ENCODE assay signal across 26 cellular contexts in the genomic region with DNA sequence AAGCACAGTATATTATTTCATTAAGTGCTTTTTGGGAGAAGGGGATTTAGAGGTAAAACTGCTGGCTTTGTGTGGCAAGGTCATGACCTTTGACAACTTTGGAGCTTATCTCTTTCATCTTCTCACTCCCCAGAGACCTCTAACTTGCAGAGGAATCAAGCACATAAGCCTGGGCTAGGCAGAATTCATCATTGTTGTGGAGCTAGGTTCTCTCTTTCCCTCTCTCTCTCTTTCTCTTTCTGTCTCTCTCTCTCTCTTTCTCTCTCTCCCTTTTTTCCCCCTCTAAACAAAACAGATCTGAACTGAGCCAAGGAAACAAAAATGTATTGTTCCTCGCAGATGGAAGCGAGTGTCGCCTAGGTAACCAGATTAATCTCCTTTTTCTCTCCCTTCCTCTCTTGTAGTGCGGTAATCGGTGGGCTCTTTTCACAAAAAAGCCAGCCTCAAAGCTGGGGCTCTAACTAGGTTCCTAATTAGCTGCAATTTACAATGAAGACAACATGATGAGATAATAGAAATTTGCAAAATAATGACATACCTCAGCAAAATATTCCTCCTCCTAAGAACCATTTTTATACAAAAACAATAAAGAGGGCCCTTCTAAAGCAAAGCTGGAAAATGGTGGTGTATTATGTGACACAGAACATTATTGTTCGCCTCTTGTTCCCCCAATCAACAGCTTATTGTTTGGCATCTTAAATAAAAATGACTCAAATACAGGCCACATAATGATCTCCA.
DNase-seq lines count a peak whose midpoint lies in the region; ATAC-seq, FAIRE-seq and TF ChIP-seq lines count a peak whose summit lies in the region.
"Had no signal": no experiment of that assay in that cellular context is flagged by ENCODE, and none has a peak within 500 bp of the region (broad histone marks: within the 10 kb centered on the region; RNA-seq: fewer than 3 reads in every experiment).

No MANE protein-coding gene starts in this region.

- no peak overlapping the region for H3K9ac ChIP-seq in H1 (replicated peaks in 1 of 4; ENCODE audit: extremely low read depth in 1 of 4, low read depth in 3 of 4, low read length in 3 of 4)
- H3K9ac ChIP-seq in neural progenitor cell: no peak overlapping the region
- H3K9ac ChIP-seq: BLaER1 treated with 17β-estradiol and CSF1 and Interleukin-3, amounts not matched to agents 10 nM and 100 nM; parathyroid adenoma had no signal

- H3K36me3 ChIP-seq in GM23338 (ENCODE audit: insufficient read depth) (no peaks in the 10 kb centered on the region), H1 (ENCODE audit: control insufficient read depth in 2 of 4, insufficient read depth in 4 of 4, low read length in 3 of 4) (no peaks in the 10 kb centered on the region), neural progenitor cell (no peaks in the 10 kb centered on the region)
- H3K36me3 ChIP-seq: BLaER1 treated with 17β-estradiol and CSF1 and Interleukin-3, amounts not matched to agents 10 nM and 100 nM; Peyer's patch; SJSA1; vagina had no signal

- H3K4me1 Mint-ChIP-seq in GM23338: peaks cover 6% of the 10 kb centered on the region; the same call in 2 of the 3 replicates
- H3K4me1 Mint-ChIP-seq in neural progenitor cell: peaks cover 41% of the 10 kb centered on the region
- no peaks in the 10 kb centered on the region for H3K4me1 Mint-ChIP-seq in chondrocyte (ENCODE audit: low read depth)
- H3K4me1 Mint-ChIP-seq: activated CD4-positive, alpha-beta T cell treated with anti-CD3 and anti-CD28 coated beads, Interleukin-2, amount 10 ng/mL, durations not matched to agents 24 days and 14 days; T-helper 17 cell had no signal

- H2BK12ac ChIP-seq in H1 (ENCODE audit: low read depth, low read length): no peak overlapping the region

- FAIRE-seq in H1 (lab: Jason Lieb, UNC): no peak
- FAIRE-seq: kidney had no signal

- no peak overlapping the region for H3K14ac ChIP-seq in H1 (ENCODE audit: insufficient read length)

- DNase-seq in GM23338 (ENCODE audit: low spot score) (peak; percentile 16), NCI-H748 treated with DMSO at 0.1 percent for 48 hours (lab: John Stamatoyannopoulos, UW) (peak; percentile 42), H1 (ENCODE audit: low read depth in 1 of 2, low spot score in 2 of 2) (no peak), neural progenitor cell (ENCODE audit: low spot score) (peak; percentile 89), middle frontal gyrus (ENCODE audit: extremely low spot score, low spot score) (no peak), chondrocyte (ENCODE audit: low spot score) (no peak), NCI-H524 (lab: John Stamatoyannopoulos, UW) (no peak)
- DNase-seq: activated CD4-positive, alpha-beta T cell treated with anti-CD3 and anti-CD28 coated beads, Interleukin-2, amount 10 ng/mL, durations not matched to agents 24 days and 14 days; activated naive CD4-positive, alpha-beta T cell treated with anti-CD3 and anti-CD28 coated beads, Interleukin-2, amount 50 U/mL, for 16 hours; Calu3; central memory CD4-positive, alpha-beta T cell; effector CD4-positive, alpha-beta T cell; foreskin keratinocyte; HCEC 1CT; KG1; kidney; NCI-H187; NCI-H446 treated with DMSO at 0.1 percent for 48 hours; Peyer's patch; T-helper 17 cell had no signal

- no peak overlapping the region for H4K91ac ChIP-seq in H1 (replicated peaks; ENCODE audit: insufficient read length, low read length)

- H3K36me3 Mint-ChIP-seq in GM23338 (ENCODE audit: low read depth): no peaks in the 10 kb centered on the region
- H3K36me3 Mint-ChIP-seq in neural progenitor cell: peaks cover 14% of the 10 kb centered on the region
- no peaks in the 10 kb centered on the region for H3K36me3 Mint-ChIP-seq in chondrocyte (ENCODE audit: low read depth)

- H3K56ac ChIP-seq in H1 (replicated peaks; ENCODE audit: insufficient read length, low read depth, low read length): no peak overlapping the region

- no peak overlapping the region for H2BK20ac ChIP-seq in H1 (ENCODE audit: low read length)

- no peak overlapping the region for H2BK120ac ChIP-seq in H1 (replicated peaks; ENCODE audit: low read depth, low read length)

- H3K4me2 ChIP-seq in GM23338 (no peak overlapping the region), H1 (ENCODE audit: insufficient read depth in 1 of 2, low read depth in 2 of 2, low read length in 2 of 2) (no peak overlapping the region; a peak in 1 of 4 replicates), neural progenitor cell (peak overlapping the region; percentile 71)
- H3K4me2 ChIP-seq: BLaER1 treated with 17β-estradiol and CSF1 and Interleukin-3, amounts not matched to agents 10 nM and 100 nM had no signal

- WGBS in H1 (ENCODE audit: extremely low coverage in 1 of 2, insufficient coverage in 1 of 2, insufficient read length in 1 of 2, insufficient replicate concordance in 2 of 2, low coverage in 1 of 2, low lambda C conversion rate in 2 of 2, missing lambda C conversion rate in 1 of 2), 2 experiments: 17% methylated on average over 6 of the region's 6 CpGs; no CpG with 5 or more reads in 1 of the 2 experiments

- H4K20me1 ChIP-seq in GM23338 (replicated peaks; ENCODE audit: insufficient read depth) (no peaks in the 10 kb centered on the region; the same call in 1 of the 2 replicates), H1 (replicated peaks in 1 of 2; ENCODE audit: control insufficient read depth in 1 of 2, insufficient read depth in 2 of 2, low read length in 2 of 2) (no peaks in the 10 kb centered on the region), neural progenitor cell (ENCODE audit: low read depth) (no peaks in the 10 kb centered on the region)
- H4K20me1 ChIP-seq: BLaER1 treated with 17β-estradiol and CSF1 and Interleukin-3, amounts not matched to agents 10 nM and 100 nM had no signal

- H3K9me3 Mint-ChIP-seq in GM23338 (no peaks in the 10 kb centered on the region), neural progenitor cell (peaks cover 11% of the 10 kb centered on the region), chondrocyte (ENCODE audit: low read depth) (no peaks in the 10 kb centered on the region)
- H3K9me3 Mint-ChIP-seq: activated CD4-positive, alpha-beta T cell treated with anti-CD3 and anti-CD28 coated beads, Interleukin-2, amount 10 ng/mL, durations not matched to agents 24 days and 14 days had no signal

- no peak overlapping the region for H2AK5ac ChIP-seq in H1 (ENCODE audit: low read depth, low read length)

- H3K9me3 ChIP-seq in H1 (ENCODE audit: insufficient read depth in 2 of 2, low read depth in 1 of 2, low read length in 1 of 2): no peaks in the 10 kb centered on the region
- no peaks in the 10 kb centered on the region for H3K9me3 ChIP-seq in neural progenitor cell (ENCODE audit: low read depth)
- H3K9me3 ChIP-seq: BLaER1 treated with 17β-estradiol and CSF1 and Interleukin-3, amounts not matched to agents 10 nM and 100 nM; Peyer's patch; SJSA1; vagina had no signal

- no peak overlapping the region for H4K8ac ChIP-seq in H1 (ENCODE audit: extremely low read depth, insufficient read depth, low read length)

- H3K18ac ChIP-seq in H1 (ENCODE audit: extremely low read depth, low read length): no peak overlapping the region

- H3K4me1 ChIP-seq in GM23338 (ENCODE audit: insufficient read depth): peaks cover 8% of the 10 kb centered on the region; the same call in 1 of the 2 replicates
- H3K4me1 ChIP-seq in H1 (replicated peaks in 1 of 4; ENCODE audit: control insufficient read depth in 3 of 4, insufficient read depth in 4 of 4, low read length in 3 of 4): peaks cover 0 to 4% (median 0%) of the 10 kb centered on the region in 4 experiments; a peak in 3 of 7 replicates
- peaks cover 56% of the 10 kb centered on the region for H3K4me1 ChIP-seq in neural progenitor cell
- H3K4me1 ChIP-seq: BLaER1 treated with 17β-estradiol and CSF1 and Interleukin-3, amounts not matched to agents 10 nM and 100 nM; foreskin keratinocyte; parathyroid adenoma; Peyer's patch; SJSA1; vagina had no signal

- no peak overlapping the region for H2BK5ac ChIP-seq in H1 (ENCODE audit: low read depth, low read length)

- no peaks in the 10 kb centered on the region for H3K23me2 ChIP-seq in H1 (ENCODE audit: low read depth, low read length)

- H3K27me3 Mint-ChIP-seq in GM23338 (ENCODE audit: insufficient read depth, low read depth, poor library complexity): peaks cover 35% of the 10 kb centered on the region
- H3K27me3 Mint-ChIP-seq in neural progenitor cell (ENCODE audit: insufficient read depth, low read depth): peaks cover 3% of the 10 kb centered on the region
- no peaks in the 10 kb centered on the region for H3K27me3 Mint-ChIP-seq in chondrocyte (ENCODE audit: low read depth)
- H3K27me3 Mint-ChIP-seq: activated CD4-positive, alpha-beta T cell treated with anti-CD3 and anti-CD28 coated beads, Interleukin-2, amount 10 ng/mL, durations not matched to agents 24 days and 14 days; T-helper 17 cell had no signal

- TF ChIP-seq RAD21 in H1 (IDR thresholded peaks at IDR 0.05 in 1 of 2, conservative IDR thresholded peaks at IDR 0.05 in 1 of 2; ENCODE audit: low read depth in 2 of 2, low read length in 2 of 2): no peak

- H4K5ac ChIP-seq in H1 (ENCODE audit: insufficient read length, low read depth, low read length): no peak overlapping the region

- H3K27me3 ChIP-seq in GM23338 (ENCODE audit: insufficient read depth) (peaks cover 44% of the 10 kb centered on the region), H1 (replicated peaks in 1 of 4; ENCODE audit: control insufficient read depth in 3 of 4, extremely low read depth in 1 of 4, insufficient read depth in 3 of 4, low read length in 3 of 4) (peaks cover 15 to 34% (median 21%) of the 10 kb centered on the region in 4 experiments), neural progenitor cell (no peaks in the 10 kb centered on the region)
- H3K27me3 ChIP-seq: BLaER1 treated with 17β-estradiol and CSF1 and Interleukin-3, amounts not matched to agents 10 nM and 100 nM; foreskin keratinocyte; Peyer's patch; SJSA1; vagina had no signal

- H2BK15ac ChIP-seq in H1 (ENCODE audit: low read length): no peak overlapping the region

- POLR2A ChIA-PET in H1 (lab: Charles Lee; ENCODE audit: partially characterized antibody): no interaction called here

- H3K79me2 ChIP-seq in GM23338 (replicated peaks; ENCODE audit: insufficient read depth): no peaks in the 10 kb centered on the region
- H3K79me2 ChIP-seq in H1 (ENCODE audit: control insufficient read depth in 1 of 2, insufficient read depth in 2 of 2, low read length in 2 of 2): no peaks in the 10 kb centered on the region
- H3K79me2 ChIP-seq in neural progenitor cell (ENCODE audit: low read depth): no peaks in the 10 kb centered on the region
- H3K79me2 ChIP-seq: parathyroid adenoma had no signal

- H3K4me3 Mint-ChIP-seq in GM23338: no peak overlapping the region
- peak overlapping the region; percentile 55 for H3K4me3 Mint-ChIP-seq in neural progenitor cell
- H3K4me3 Mint-ChIP-seq in chondrocyte (ENCODE audit: unreplicated experiment): no peak overlapping the region
- H3K4me3 Mint-ChIP-seq: activated CD4-positive, alpha-beta T cell treated with anti-CD3 and anti-CD28 coated beads, Interleukin-2, amount 10 ng/mL, durations not matched to agents 24 days and 14 days; T-helper 17 cell had no signal

- no peak for TF ChIP-seq POLR2A in H1 (IDR thresholded peaks at IDR 0.05; ENCODE audit: control extremely low read depth in 1 of 2, low read depth in 2 of 2, low read length in 2 of 2)

- H3K4me3 ChIP-seq in GM23338: no peak overlapping the region
- no peak overlapping the region for H3K4me3 ChIP-seq in H1 (ENCODE audit: extremely low read depth in 1 of 4, insufficient read depth in 2 of 4, low read depth in 3 of 4, low read length in 4 of 4)
- peak overlapping the region; percentile 13 for H3K4me3 ChIP-seq in neural progenitor cell
- H3K4me3 ChIP-seq: BLaER1 treated with 17β-estradiol and CSF1 and Interleukin-3, amounts not matched to agents 10 nM and 100 nM; lung; Peyer's patch; SJSA1; vagina had no signal

- H2AFZ ChIP-seq in GM23338 (no peak overlapping the region), H1 (ENCODE audit: low read length) (no peak overlapping the region), neural progenitor cell (replicated peaks) (no peak overlapping the region)
- H2AFZ ChIP-seq: parathyroid adenoma had no signal

- H3K27ac Mint-ChIP-seq in GM23338 (no peak overlapping the region), neural progenitor cell (peak overlapping the region; percentile 90), chondrocyte (ENCODE audit: unreplicated experiment) (no peak overlapping the region)
- H3K27ac Mint-ChIP-seq: activated CD4-positive, alpha-beta T cell treated with anti-CD3 and anti-CD28 coated beads, Interleukin-2, amount 10 ng/mL, durations not matched to agents 24 days and 14 days; T-helper 17 cell had no signal

- peak; percentile 89 for ATAC-seq in GM23338
- ATAC-seq in GM21825 (IDR thresholded peaks at IDR 0.05; ENCODE audit: unreplicated experiment): no peak
- ATAC-seq: foreskin keratinocyte, T-helper 17 cell had no signal

- no peak overlapping the region for H3K4ac ChIP-seq in H1 (replicated peaks; ENCODE audit: insufficient read length, low read depth, low read length)

- no peaks in the 10 kb centered on the region for H3K79me1 ChIP-seq in H1 (ENCODE audit: low read depth, low read length)

- CTCF ChIA-PET in H1 (lab: Charles Lee; ENCODE audit: partially characterized antibody): interaction anchor here (0.7 to 4.1 kb wide), 6 partner anchors 8 to 306 kb away, joined by 3 to 22 read pairs (median 4); no protein-coding TSS in a partner anchor

- TF ChIP-seq EP300 in H1 (IDR thresholded peaks at IDR 0.05; ENCODE audit: borderline replicate concordance in 1 of 2, low read depth in 2 of 2, low read length in 2 of 2): no peak

- no peak overlapping the region for H3K27ac ChIP-seq in GM23338 (ENCODE audit: low read depth)
- no peak overlapping the region for H3K27ac ChIP-seq in H1 (ENCODE audit: low read depth, low read length)
- peak overlapping the region; percentile 83 for H3K27ac ChIP-seq in neural progenitor cell
- H3K27ac ChIP-seq: BLaER1 treated with 17β-estradiol and CSF1 and Interleukin-3, amounts not matched to agents 10 nM and 100 nM; foreskin keratinocyte; parathyroid adenoma; Peyer's patch; SJSA1; vagina had no signal

- no peaks in the 10 kb centered on the region for H3K9me2 ChIP-seq in GM23338 (ENCODE audit: insufficient read depth)

- H3F3A ChIP-seq in GM23338 (replicated peaks; ENCODE audit: low read depth) (no peaks in the 10 kb centered on the region), neural progenitor cell (ENCODE audit: low read depth) (peaks cover 54% of the 10 kb centered on the region)

- no peak overlapping the region for H3K23ac ChIP-seq in H1 (ENCODE audit: insufficient read length)

- TF ChIP-seq CTCF in GM23338 (conservative IDR thresholded peaks at IDR 0.05; ENCODE audit: low read depth in 2 of 2) (no peak), H1 (IDR thresholded peaks at IDR 0.05; ENCODE audit: control extremely low read depth in 1 of 3, insufficient read depth in 1 of 3, low read depth in 1 of 3, low read length in 3 of 3) (no peak), neural progenitor cell (IDR thresholded peaks at IDR 0.05) (no peak), chondrocyte (IDR thresholded peaks at IDR 0.05) (no peak)

Comparison
In these comparisons a context has a peak if more than half of its experiments do, and no peak if none do; other contexts are left out.
1. DNase-seq: peak in GM23338 (single experiment), NCI-H748 treated with DMSO at 0.1 percent for 48 hours (single experiment) and neural progenitor cell (single experiment); none in H1 (0 of 2), middle frontal gyrus (single experiment), chondrocyte (single experiment) and NCI-H524 (0 of 2).